ENCODE assay signal across 12 cellular contexts in genomic region chr6:160005861-160006540, GRCh38. TPM values are rescaled to one million over a fixed set of nuclear protein-coding genes. Genes with fewer than 3 reads are reported as not detected.
DNase-seq lines count a peak whose midpoint lies in the region; ATAC-seq and TF ChIP-seq lines count a peak whose summit lies in the region.
"Had no signal": no experiment of that assay in that cellular context is flagged by ENCODE, and none has a peak within 500 bp of the region (broad histone marks: within the 10 kb centered on the region; RNA-seq: fewer than 3 reads in every experiment).

No MANE protein-coding gene starts in this region.

- H3K9me3 ChIP-seq in suprapubic skin = no peaks in the 10 kb centered on the region

- peaks cover 43% of the 10 kb centered on the region for H3K4me1 ChIP-seq in suprapubic skin

- H3K36me3 ChIP-seq in suprapubic skin = peaks cover 14% of the 10 kb centered on the region

- H3K27ac ChIP-seq in suprapubic skin = peak overlapping the region; percentile 24
- H3K27ac ChIP-seq: 22Rv1, skin epidermis had no signal

- no peaks in the 10 kb centered on the region for H3K27me3 ChIP-seq in suprapubic skin

- peaks cover 34% of the 10 kb centered on the region for H3K36me3 Mint-ChIP-seq in activated CD4-positive, alpha-beta T cell treated with anti-CD3 and anti-CD28 coated beads for 36 hours (ENCODE audit: low read depth)
- H3K36me3 Mint-ChIP-seq in activated CD4-positive, alpha-beta T cell treated with anti-CD3 and anti-CD28 coated beads, Interleukin-2, amount 10 ng/mL, durations not matched to agents 7 days and 5 days (ENCODE audit: low read depth) = peaks cover 48% of the 10 kb centered on the region

- peaks cover 40% of the 10 kb centered on the region for H3K4me1 Mint-ChIP-seq in activated CD4-positive, alpha-beta T cell treated with anti-CD3 and anti-CD28 coated beads for 36 hours
- H3K4me1 Mint-ChIP-seq in activated CD4-positive, alpha-beta T cell treated with anti-CD3 and anti-CD28 coated beads, Interleukin-2, amount 10 ng/mL, durations not matched to agents 7 days and 5 days = peaks cover 18% of the 10 kb centered on the region

- no peak overlapping the region for H3K27ac Mint-ChIP-seq in activated CD4-positive, alpha-beta T cell treated with anti-CD3 and anti-CD28 coated beads for 36 hours
- H3K27ac Mint-ChIP-seq in activated CD4-positive, alpha-beta T cell treated with anti-CD3 and anti-CD28 coated beads, Interleukin-2, amount 10 ng/mL, durations not matched to agents 7 days and 5 days = no peak overlapping the region
- H3K27ac Mint-ChIP-seq: activated CD4-positive, alpha-beta memory T cell treated with anti-CD3 and anti-CD28 coated beads, Interleukin-2, amount 10 ng/mL, durations not matched to agents 7 days and 5 days had no signal

- CTCF ChIA-PET in activated CD4-positive, alpha-beta T cell treated with anti-CD3 and anti-CD28 coated beads for 36 hours (lab: Charles Lee) = interaction anchor here (0.7 kb wide), 1 partner anchor 31 kb away, joined by 3 read pairs; no protein-coding TSS in a partner anchor
- CTCF ChIA-PET in activated CD4-positive, alpha-beta T cell treated with anti-CD3 and anti-CD28 coated beads, Interleukin-2, amount 10 ng/mL, durations not matched to agents 7 days and 5 days (lab: Charles Lee) = interaction anchor here (1.2 kb wide), 1 partner anchor 10 kb away, joined by 4 read pairs; no protein-coding TSS in a partner anchor

- no peak for TF ChIP-seq EP300 in suprapubic skin (IDR thresholded peaks at IDR 0.05)

- peak overlapping the region; percentile 19 for H3K4me3 Mint-ChIP-seq in activated CD4-positive, alpha-beta T cell treated with anti-CD3 and anti-CD28 coated beads for 36 hours
- H3K4me3 Mint-ChIP-seq in activated CD4-positive, alpha-beta T cell treated with anti-CD3 and anti-CD28 coated beads, Interleukin-2, amount 10 ng/mL, durations not matched to agents 7 days and 5 days = no peak overlapping the region
- H3K4me3 Mint-ChIP-seq: activated CD4-positive, alpha-beta memory T cell treated with anti-CD3 and anti-CD28 coated beads, Interleukin-2, amount 10 ng/mL, durations not matched to agents 7 days and 5 days had no signal

- TF ChIP-seq CTCF in suprapubic skin (IDR thresholded peaks at IDR 0.05) = no peak

- H3K4me3 ChIP-seq in suprapubic skin = peak overlapping the region; percentile 5
- H3K4me3 ChIP-seq: skin epidermis had no signal

- no peaks in the 10 kb centered on the region for H3K27me3 Mint-ChIP-seq in activated CD4-positive, alpha-beta T cell treated with anti-CD3 and anti-CD28 coated beads for 36 hours
- H3K27me3 Mint-ChIP-seq in activated CD4-positive, alpha-beta T cell treated with anti-CD3 and anti-CD28 coated beads, Interleukin-2, amount 10 ng/mL, durations not matched to agents 7 days and 5 days = no peaks in the 10 kb centered on the region
- H3K27me3 Mint-ChIP-seq: activated CD4-positive, alpha-beta memory T cell treated with anti-CD3 and anti-CD28 coated beads, Interleukin-2, amount 10 ng/mL, durations not matched to agents 7 days and 5 days had no signal

- POLR2A ChIA-PET in activated CD4-positive, alpha-beta T cell treated with anti-CD3 and anti-CD28 coated beads for 36 hours (lab: Charles Lee) = interaction anchor here (0.5 kb wide), 1 partner anchor 503 kb away, joined by 4 read pairs; no protein-coding TSS in a partner anchor
- POLR2A ChIA-PET in activated CD4-positive, alpha-beta T cell treated with anti-CD3 and anti-CD28 coated beads, Interleukin-2, amount 10 ng/mL, durations not matched to agents 7 days and 5 days (lab: Charles Lee) = no interaction called here

- no peaks in the 10 kb centered on the region for H3K9me3 Mint-ChIP-seq in activated CD4-positive, alpha-beta T cell treated with anti-CD3 and anti-CD28 coated beads for 36 hours (ENCODE audit: low read depth)
- peaks cover 8% of the 10 kb centered on the region for H3K9me3 Mint-ChIP-seq in activated CD4-positive, alpha-beta T cell treated with anti-CD3 and anti-CD28 coated beads, Interleukin-2, amount 10 ng/mL, durations not matched to agents 7 days and 5 days

- DNase-seq in activated CD4-positive, alpha-beta T cell treated with anti-CD3 and anti-CD28 coated beads for 36 hours = no peak
- DNase-seq in activated CD4-positive, alpha-beta T cell treated with anti-CD3 and anti-CD28 coated beads, Interleukin-2, amount 10 ng/mL, durations not matched to agents 7 days and 5 days = no peak
- DNase-seq in dermis blood vessel endothelial cell (peak; percentile 59), left lobe of liver (ENCODE audit: low spot score) (no peak), suprapubic skin (ENCODE audit: low spot score in 2 of 2) (no peak), HuH-7.5 (ENCODE audit: low spot score) (no peak), NCI-H1092 (lab: John Stamatoyannopoulos, UW) (no peak)
- DNase-seq: activated CD4-positive, alpha-beta memory T cell treated with anti-CD3 and anti-CD28 coated beads, Interleukin-2, amount 10 ng/mL, durations not matched to agents 7 days and 5 days; RPMI8226 had no signal

- 64% methylated on average over 46 of the region's 57 CpGs for WGBS in suprapubic skin

- ATAC-seq in activated CD4-positive, alpha-beta T cell treated with anti-CD3 and anti-CD28 coated beads for 36 hours = peak; percentile 47
- peak; percentile 84 for ATAC-seq in left lobe of liver
- ATAC-seq in HG02678 (IDR thresholded peaks at IDR 0.05; ENCODE audit: unreplicated experiment) = no peak

- no peak for TF ChIP-seq POLR2A in suprapubic skin (IDR thresholded peaks at IDR 0.05)

- intact Hi-C loops in activated CD4-positive, alpha-beta T cell treated with anti-CD3 and anti-CD28 coated beads for 36 hours (cut with DNase I, micrococcal nuclease) = no loop called here

RNA-seq across cellular contexts. Expression of gene IGF2R, which starts 37.1 kb away (rescaled TPM):
- 10 to 100 TPM; 55.6 to 65.6 TPM for total RNA-seq in activated CD4-positive, alpha-beta T cell treated with anti-CD3 and anti-CD28 coated beads for 36 hours
- total RNA-seq in activated CD4-positive, alpha-beta T cell treated with anti-CD3 and anti-CD28 coated beads, Interleukin-2, amount 10 ng/mL, durations not matched to agents 7 days and 5 days = 10 to 100 TPM; 62.8 to 65.0 TPM
- total RNA-seq in dermis blood vessel endothelial cell (120 and 153 TPM in 2 replicates), left lobe of liver (51.5 TPM), suprapubic skin (100 to 1,000 TPM in 1 of 4 donors, 10 to 100 TPM in 3; 58.2 to 137 (median 90.6) TPM)
